22 cellular contexts compared by ENCODE assay signal in the genomic region with DNA sequence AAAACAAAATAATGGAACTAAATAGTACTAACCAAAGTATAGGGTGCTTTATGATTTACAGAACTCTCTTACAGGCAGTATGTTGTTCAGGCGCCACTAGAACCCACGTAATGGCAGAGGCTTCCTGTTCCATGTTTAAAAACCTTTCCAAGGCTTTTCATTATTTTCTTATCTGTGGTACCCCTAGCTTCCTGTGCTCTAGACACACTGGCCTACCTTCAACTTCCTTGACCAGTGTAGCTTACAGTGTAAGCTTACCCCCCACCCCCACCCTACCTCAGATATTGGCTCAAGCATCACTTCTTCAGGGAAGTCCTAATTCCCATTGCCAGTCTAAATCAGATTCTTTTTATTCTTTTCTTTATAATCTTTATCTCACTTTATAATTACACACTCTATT. TPM values are rescaled to one million over a fixed set of nuclear protein-coding genes. Genes with fewer than 3 reads are reported as not detected.
DNase-seq lines count a peak whose midpoint lies in the region; ATAC-seq, FAIRE-seq and TF ChIP-seq lines count a peak whose summit lies in the region.
"Had no signal": no experiment of that assay in that cellular context is flagged by ENCODE, and none has a peak within 500 bp of the region (broad histone marks: within the 10 kb centered on the region; RNA-seq: fewer than 3 reads in every experiment).

No MANE protein-coding gene starts in this region.

- H3K4me3 ChIP-seq in K562 = no peak overlapping the region
- H3K4me3 ChIP-seq: left ventricle myocardium inferior, prostate gland, upper lobe of right lung had no signal

- peaks cover 10 to 17% of the 10 kb centered on the region in 2 donors for H3K36me3 Mint-ChIP-seq in activated T-cell treated with anti-CD3 and anti-CD28 coated beads, Interleukin-2, amount 50 U/mL, for 72 hours (ENCODE audit: insufficient read depth in 2 of 2)
- H3K36me3 Mint-ChIP-seq in nephron progenitor cell (ENCODE audit: low read depth) = peaks cover 60% of the 10 kb centered on the region

- H3K9me3 ChIP-seq in K562 (replicated peaks; ENCODE audit: control insufficient read depth, insufficient read depth, low read depth, low read length) = no peaks in the 10 kb centered on the region
- H3K9me3 ChIP-seq: left ventricle myocardium inferior, prostate gland, upper lobe of right lung had no signal

- ATAC-seq in activated T-cell treated with anti-CD3 and anti-CD28 coated beads, Interleukin-2, amount 50 U/mL, for 72 hours (replicated peaks in 1 of 2) = no peak
- ATAC-seq in K562 (no peak), GM19035 (IDR thresholded peaks at IDR 0.05; ENCODE audit: unreplicated experiment) (no peak), HG02885 (IDR thresholded peaks at IDR 0.05; ENCODE audit: poor library complexity, unreplicated experiment) (no peak)
- ATAC-seq: SK-N-SH treated with all-trans-retinoic acid at 6 μM for 48 hours, upper lobe of right lung had no signal

- H2AFZ ChIP-seq in K562 (ENCODE audit: low read depth, low read length) = peak overlapping the region; percentile 48

- no peaks in the 10 kb centered on the region for H3K9me1 ChIP-seq in K562 (ENCODE audit: control insufficient read depth, insufficient read depth, low read length)

- peaks cover 84% of the 10 kb centered on the region for H3K79me2 ChIP-seq in K562 (ENCODE audit: control insufficient read depth, insufficient read depth, low read length)

- peak overlapping the region; percentile 99 for H3K27ac ChIP-seq in K562 (ENCODE audit: extremely low read depth, low read depth, low read length)
- H3K27ac ChIP-seq: KMS-11, prostate gland had no signal

- TF ChIP-seq CTCF in K562 (IDR thresholded peaks at IDR 0.05 in 2 of 3, conservative IDR thresholded peaks at IDR 0.05 in 1 of 3; ENCODE audit: insufficient read depth in 2 of 3, low read depth in 1 of 3, low read length in 3 of 3) (no peak), nephron progenitor cell (IDR thresholded peaks at IDR 0.05) (no peak)

- H3K4me1 Mint-ChIP-seq in activated T-cell treated with anti-CD3 and anti-CD28 coated beads, Interleukin-2, amount 50 U/mL, for 72 hours (ENCODE audit: low read depth) = peaks cover 48% of the 10 kb centered on the region
- H3K4me1 Mint-ChIP-seq in nephron progenitor cell = peaks cover 39% of the 10 kb centered on the region

- H3K27me3 ChIP-seq in K562 (ENCODE audit: control insufficient read depth in 2 of 2, insufficient read depth in 2 of 2, low read length in 2 of 2) = no peaks in the 10 kb centered on the region
- H3K27me3 ChIP-seq: upper lobe of right lung had no signal

- TF ChIP-seq EP300 in K562 (IDR thresholded peaks at IDR 0.05; ENCODE audit: low read length) = 0 out of 2 replicates have a peak, but pooled peaks have one; percentile 27

- peak overlapping the region; percentile 75 for H3K27ac Mint-ChIP-seq in activated T-cell treated with anti-CD3 and anti-CD28 coated beads, Interleukin-2, amount 50 U/mL, for 72 hours
- H3K27ac Mint-ChIP-seq in nephron progenitor cell = no peak overlapping the region

- no TSS peak for BruUV-seq in K562 (replicated peaks; lab: Mats Ljungman, UMichigan)

- intact Hi-C loops in K562 (cut with micrococcal nuclease) = no loop called here

- peak overlapping the region in 1 of 2 experiments; percentile 79; a peak in 1 of 4 replicates for H3K9ac ChIP-seq in K562 (ENCODE audit: insufficient read depth in 1 of 2, low read depth in 2 of 2, low read length in 2 of 2)
- H3K9ac ChIP-seq: KMS-11 had no signal

- H4K20me1 ChIP-seq in K562 (replicated peaks; ENCODE audit: control insufficient read depth, insufficient read depth, low read length) = no peaks in the 10 kb centered on the region; the same call in 1 of the 2 replicates

- no peak for DNase-seq in activated T-cell treated with anti-CD3 and anti-CD28 coated beads, Interleukin-2, amount 50 U/mL, for 72 hours
- no peak for DNase-seq in activated T-cell treated with anti-CD3 and anti-CD28 coated beads, Interleukin-2, amount 50 U/mL, for 48 hours
- peak in 2 of 4 experiments; percentile 42 to 67 for DNase-seq in K562 (ENCODE audit: extremely low read depth in 1 of 4, low spot score in 3 of 4)
- DNase-seq in nephron progenitor cell = no peak
- no peak for DNase-seq in DMS79 (lab: John Stamatoyannopoulos, UW)
- DNase-seq in NCI-H1930 (lab: John Stamatoyannopoulos, UW) = no peak
- DNase-seq: activated effector memory CD4-positive, alpha-beta T cell treated with anti-CD3 and anti-CD28 coated beads, Interleukin-2, amount 50 U/mL, for 16 hours; cerebellar nuclear complex; foreskin fibroblast; hypothalamus; left ventricle myocardium inferior; NCI-H1694 treated with DMSO at 0.1 percent for 48 hours; NCI-H524 treated with DMSO at 0.1 percent for 48 hours; RPMI8226; stimulated activated CD8-positive, alpha-beta memory T cell treated with anti-CD3 and anti-CD28 coated beads, Interleukin-4, amount 100 ng/mL, for 48 hours; upper lobe of right lung had no signal

- peaks cover 5 to 31% of the 10 kb centered on the region in 2 experiments for H3K4me1 ChIP-seq in K562 (replicated peaks in 1 of 2; ENCODE audit: control insufficient read depth in 2 of 2, insufficient read depth in 2 of 2, low read length in 2 of 2)

- FAIRE-seq in K562 (lab: Jason Lieb, UNC) = no peak
- FAIRE-seq: H54 had no signal

- POLR2A ChIA-PET in K562 (lab: Yijun Ruan, JAX) = interaction anchor here (1.1 kb wide), 1 partner anchor 28 kb away, joined by 4 read pairs; no protein-coding TSS in a partner anchor

- H3K4me2 ChIP-seq in K562 (ENCODE audit: insufficient read depth, low read length) = peak overlapping the region; percentile 99
- H3K4me2 ChIP-seq: KMS-11 had no signal

- H3K9me3 Mint-ChIP-seq in activated T-cell treated with anti-CD3 and anti-CD28 coated beads, Interleukin-2, amount 50 U/mL, for 72 hours = no peaks in the 10 kb centered on the region
- H3K9me3 Mint-ChIP-seq in nephron progenitor cell = no peaks in the 10 kb centered on the region

- in situ Hi-C loops in K562 (cut with MboI) = no loop called here

- no peaks in the 10 kb centered on the region for H3K27me3 Mint-ChIP-seq in activated T-cell treated with anti-CD3 and anti-CD28 coated beads, Interleukin-2, amount 50 U/mL, for 72 hours (ENCODE audit: low read depth)
- H3K27me3 Mint-ChIP-seq in nephron progenitor cell (ENCODE audit: low read depth, poor library complexity) = peaks cover 3% of the 10 kb centered on the region

- no peak for TF ChIP-seq POLR2A in K562 (conservative IDR thresholded peaks at IDR 0.05)

- peaks cover 26% of the 10 kb centered on the region for H3K36me3 ChIP-seq in K562 (ENCODE audit: control insufficient read depth, insufficient read depth, low read length)
- H3K36me3 ChIP-seq: prostate gland had no signal

- 28% methylated on average over 2 of the region's 2 CpGs for WGBS in K562 (ENCODE audit: insufficient coverage, low coverage, missing lambda C conversion rate)

- CTCF ChIA-PET in K562 (lab: Yijun Ruan, JAX; ENCODE audit: low intra/inter-chr PET ratio) = no interaction called here

- H3K4me3 Mint-ChIP-seq in activated T-cell treated with anti-CD3 and anti-CD28 coated beads, Interleukin-2, amount 50 U/mL, for 72 hours = peak overlapping the region in 1 of 2 donors; percentile 54
- H3K4me3 Mint-ChIP-seq in nephron progenitor cell = peak overlapping the region; percentile 70

- TF ChIP-seq RAD21 in K562 (CRISPR knock-in tag; conservative IDR thresholded peaks at IDR 0.05 in 1 of 2, IDR thresholded peaks at IDR 0.05 in 1 of 2) = no peak

TF ChIP-seq in K562, 482 proteins besides CTCF, POLR2A, EP300 and RAD21 (continues in another document):
- TF ChIP-seq ZNF24 (IDR thresholded peaks at IDR 0.05) (peak; percentile 76), SIX5 (IDR thresholded peaks at IDR 0.05; ENCODE audit: borderline replicate concordance in 1 of 2, insufficient read depth in 1 of 2, low read depth in 1 of 2, low read length in 2 of 2) (0 out of 4 replicates have a peak, but pooled peaks of 1 of the 2 experiments have one; percentile 11), HCFC1 (IDR thresholded peaks at IDR 0.05; ENCODE audit: low read depth, low read length) (no peak), GABPA (tag; conservative IDR thresholded peaks at IDR 0.05; ENCODE audit: low read depth) (peak; percentile 67), DPF2 (IDR thresholded peaks at IDR 0.05) (peak; percentile 59; the same call in 1 of the 2 replicates), CAMTA2 (CRISPR knock-in tag; conservative IDR thresholded peaks at IDR 0.05) (no peak), ZNF436 (CRISPR knock-in tag; IDR thresholded peaks at IDR 0.05) (no peak), SMAD4 (CRISPR knock-in tag; conservative IDR thresholded peaks at IDR 0.05) (0 out of 2 replicates have a peak, but pooled peaks have one; percentile 25), JUND (IDR thresholded peaks at IDR 0.05; ENCODE audit: borderline replicate concordance, low read depth, low read length) (no peak), JUND (tag; IDR thresholded peaks at IDR 0.05; ENCODE audit: borderline replicate concordance, low read depth, low read length) (0 out of 3 replicates have a peak, but pooled peaks have one; percentile 13)

RNA-seq across cellular contexts. Expression of gene NR2C2, which starts 2.9 kb away (rescaled TPM):
- 10 to 100 TPM; 75.9 to 79.1 TPM for total RNA-seq in activated T-cell treated with anti-CD3 and anti-CD28 coated beads, Interleukin-2, amount 50 U/mL, for 72 hours
- total RNA-seq in K562 (2011; cell fraction: chromatin; rRNA removed; ENCODE audit: low replicate concordance) = 116 and 153 TPM in 2 replicates
- 54.9 and 60.4 TPM in 2 replicates for total RNA-seq in K562 (2011; cell fraction: nucleolus; rRNA removed)
- total RNA-seq in K562 (2011; cell fraction: nucleoplasm; rRNA removed) = 99.1 and 148 TPM in 2 replicates
- total RNA-seq in K562 (2014; rRNA removed) (10.8 and 17.3 TPM in 2 replicates), K562 (2014; rRNA removed; fragmentation: Illumina TruSeq; extraction: Trizol) (17.7 and 18.7 TPM in 2 replicates), K562 (2015; rRNA removed; fragmentation: Illumina TruSeq; extraction: Trizol) (14.6 and 15.8 TPM in 2 replicates), K562 (2021) (32.9 and 33.0 TPM in 2 replicates)
- polyA plus RNA-seq in K562 (2011; rRNA removed) (17.3 and 21.8 TPM in 2 replicates), K562 (2014; fragmentation: Illumina TruSeq; extraction: Trizol) (20.4 and 22.3 TPM in 2 replicates), K562 (2014; fragmentation: Nextera tagmentation; extraction: Ambion mirVana) (1 to 10 TPM; 6.1 to 6.4 TPM), K562 (2014; rRNA removed) (13.9 and 18.0 TPM in 2 replicates)
- 7.9 and 12.6 TPM in 2 replicates for polyA plus RNA-seq in K562 (2011; cell fraction: cytosol; rRNA removed)
- polyA plus RNA-seq in K562 (2011; cell fraction: nucleus; rRNA removed) = 117 and 123 TPM in 2 replicates
- 21.1 and 35.7 TPM in 2 replicates for polyA plus RNA-seq in K562 (2012)
- 24.6 and 33.6 TPM in 2 replicates for polyA minus RNA-seq in K562 (2011; rRNA and poly(A)+ RNA removed)
- 17.3 and 23.8 TPM in 2 replicates for polyA minus RNA-seq in K562 (2011; cell fraction: cytosol; rRNA and poly(A)+ RNA removed)
- 50.1 and 65.4 TPM in 2 replicates for polyA minus RNA-seq in K562 (2011; cell fraction: nucleus; rRNA and poly(A)+ RNA removed)
